Comparison of ENCODE assay signal across 26 cellular contexts in the genomic region with DNA sequence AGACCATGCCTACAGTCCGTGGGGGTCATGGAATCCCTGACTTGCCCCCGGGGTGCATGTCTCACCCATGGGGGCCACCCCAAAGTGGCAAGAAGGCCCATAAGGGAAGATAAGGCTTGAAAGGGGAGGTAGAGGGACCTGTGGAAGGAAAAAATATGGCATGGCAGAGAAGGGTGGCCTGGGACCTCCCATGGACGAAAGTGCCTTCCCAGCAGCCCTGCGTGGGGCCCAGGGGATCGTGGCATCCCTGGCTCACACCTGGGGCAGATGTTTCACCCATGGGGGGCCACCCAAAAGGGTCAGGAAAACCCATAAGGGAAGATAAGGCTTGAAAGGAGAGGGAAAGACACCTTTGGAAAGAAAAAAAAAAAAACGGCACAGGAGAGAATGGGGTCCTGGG.
"Had no signal": no experiment of that assay in that cellular context is flagged by ENCODE, and none has a peak within 500 bp of the region (broad histone marks: within the 10 kb centered on the region; RNA-seq: fewer than 3 reads in every experiment).

No MANE protein-coding gene starts in this region.

- H3K27me3 Mint-ChIP-seq: activated CD8-positive, alpha-beta memory T cell treated with anti-CD3 and anti-CD28 coated beads, Interleukin-2, amount 10 ng/mL, durations not matched to agents 7 days and 5 days; activated naive CD4-positive, alpha-beta T cell treated with anti-CD3 and anti-CD28 coated beads, Interleukin-2, amount 10 ng/mL, durations not matched to agents 7 days and 5 days; activated naive CD8-positive, alpha-beta T cell treated with anti-CD3 and anti-CD28 coated beads for 36 hours had no signal

- DNase-seq: activated CD4-positive, alpha-beta T cell treated with anti-CD3 and anti-CD28 coated beads for 4 hours; activated CD4-positive, alpha-beta T cell treated with anti-CD3 and anti-CD28 coated beads, Interleukin-2, amount 50 U/mL, for 4 hours; activated CD8-positive, alpha-beta memory T cell treated with anti-CD3 and anti-CD28 coated beads, Interleukin-2, amount 10 ng/mL, durations not matched to agents 7 days and 5 days; activated CD8-positive, alpha-beta T cell treated with anti-CD3 and anti-CD28 coated beads, Interleukin-2, amount 10 ng/mL, durations not matched to agents 7 days and 5 days; activated gamma-delta T cell treated with Interleukin-2 at 50 U/mL for 16 hours; activated naive CD4-positive, alpha-beta T cell treated with anti-CD3 and anti-CD28 coated beads, Interleukin-2, amount 10 ng/mL, durations not matched to agents 7 days and 5 days; activated naive CD8-positive, alpha-beta T cell treated with anti-CD3 and anti-CD28 coated beads for 36 hours; activated T-cell treated with anti-CD3 and anti-CD28 coated beads, Interleukin-2, amount 50 U/mL, for 72 hours; caudate nucleus; Kasumi-1; KBM-7; NCI-H1105 treated with DMSO at 0.1 percent for 48 hours; NCI-H1436 treated with DMSO at 0.1 percent for 48 hours; NCI-H187; NCI-H2081; NCI-H510A treated with DMSO at 0.1 percent for 48 hours; NCI-H69; NK-92 treated with Interleukin-12 subunit alpha and Interleukin-12 subunit beta, amount 100 ng/mL, for 24 hours; OCI-M1; RPMI8226 had no signal

- H3K36me3 Mint-ChIP-seq: activated CD8-positive, alpha-beta memory T cell treated with anti-CD3 and anti-CD28 coated beads, Interleukin-2, amount 10 ng/mL, durations not matched to agents 7 days and 5 days; activated naive CD4-positive, alpha-beta T cell treated with anti-CD3 and anti-CD28 coated beads, Interleukin-2, amount 10 ng/mL, durations not matched to agents 7 days and 5 days; activated naive CD8-positive, alpha-beta T cell treated with anti-CD3 and anti-CD28 coated beads for 36 hours had no signal

- H3K4me1 Mint-ChIP-seq: activated CD8-positive, alpha-beta memory T cell treated with anti-CD3 and anti-CD28 coated beads, Interleukin-2, amount 10 ng/mL, durations not matched to agents 7 days and 5 days; activated naive CD4-positive, alpha-beta T cell treated with anti-CD3 and anti-CD28 coated beads, Interleukin-2, amount 10 ng/mL, durations not matched to agents 7 days and 5 days; activated naive CD8-positive, alpha-beta T cell treated with anti-CD3 and anti-CD28 coated beads for 36 hours had no signal

- H3K4me3 Mint-ChIP-seq: activated CD8-positive, alpha-beta memory T cell treated with anti-CD3 and anti-CD28 coated beads, Interleukin-2, amount 10 ng/mL, durations not matched to agents 7 days and 5 days; activated CD8-positive, alpha-beta T cell treated with anti-CD3 and anti-CD28 coated beads, Interleukin-2, amount 10 ng/mL, durations not matched to agents 7 days and 5 days; activated naive CD4-positive, alpha-beta T cell treated with anti-CD3 and anti-CD28 coated beads, Interleukin-2, amount 10 ng/mL, durations not matched to agents 7 days and 5 days; activated naive CD8-positive, alpha-beta T cell treated with anti-CD3 and anti-CD28 coated beads for 36 hours; activated T-cell treated with anti-CD3 and anti-CD28 coated beads, Interleukin-2, amount 50 U/mL, for 72 hours; T-helper 1 cell treated with Interleukin-12 subunit alpha and Interleukin-12 subunit beta and Interleukin-4 antibody, amounts not matched to agents 30 μg/mL and 1 μg/mL, for 36 hours had no signal

- H3K27ac Mint-ChIP-seq: activated CD8-positive, alpha-beta memory T cell treated with anti-CD3 and anti-CD28 coated beads, Interleukin-2, amount 10 ng/mL, durations not matched to agents 7 days and 5 days; activated CD8-positive, alpha-beta T cell treated with anti-CD3 and anti-CD28 coated beads, Interleukin-2, amount 10 ng/mL, durations not matched to agents 7 days and 5 days; activated naive CD4-positive, alpha-beta T cell treated with anti-CD3 and anti-CD28 coated beads, Interleukin-2, amount 10 ng/mL, durations not matched to agents 7 days and 5 days; activated naive CD8-positive, alpha-beta T cell treated with anti-CD3 and anti-CD28 coated beads for 36 hours; activated T-cell treated with anti-CD3 and anti-CD28 coated beads, Interleukin-2, amount 50 U/mL, for 72 hours; activated T-helper 2 cell treated with anti-CD3 and anti-CD28 coated beads, Interferon-gamma antibody, Interleukin-2, Interleukin-4, amounts not matched to agents 10 μg/mL and 5 μg/mL and 100 μg/mL, durations not matched to agents 14 hours and 24 hours and 36 hours; T-helper 1 cell treated with Interleukin-12 subunit alpha and Interleukin-12 subunit beta and Interleukin-4 antibody, amounts not matched to agents 30 μg/mL and 1 μg/mL, for 36 hours had no signal

- H3K27ac ChIP-seq: SK-N-MC had no signal

- H3K4me3 ChIP-seq: SK-N-MC had no signal

- ATAC-seq: activated CD4-positive, CD25-positive, alpha-beta regulatory T cell treated with anti-CD3 and anti-CD28 coated beads, Interleukin-2, amount 50 U/mL, for 24 hours; activated CD8-positive, alpha-beta memory T cell treated with anti-CD3 and anti-CD28 coated beads, Interleukin-2, amount 10 ng/mL, durations not matched to agents 7 days and 5 days; activated CD8-positive, alpha-beta T cell treated with anti-CD3 and anti-CD28 coated beads, Interleukin-2, amount 10 ng/mL, durations not matched to agents 7 days and 5 days; activated T-cell treated with anti-CD3 and anti-CD28 coated beads, Interleukin-2, amount 50 U/mL, for 72 hours; Panc1; Right ventricle myocardium inferior had no signal
